Comparison of ENCODE assay signal across 1 cellular context in genomic region chr6:1424306-1424927, GRCh38.
TF ChIP-seq lines count a peak whose summit lies in the region.

No MANE protein-coding gene starts in this region.

TF ChIP-seq in HEK293, 187 proteins besides CTCF, POLR2A, EP300 and RAD21 (continued from another document):
- TF ChIP-seq ZNF114 (tag by site-specific recombination; IDR thresholded peaks at IDR 0.05) (no peak), TRIM28 (IDR thresholded peaks at IDR 0.05; ENCODE audit: borderline replicate concordance, low read length) (peak; percentile 32; the same call in 1 of the 2 replicates), FEZF1 (tag by site-specific recombination; IDR thresholded peaks at IDR 0.05) (no peak), ZNF223 (tag by site-specific recombination; IDR thresholded peaks at IDR 0.05) (no peak), SP2 (tag by site-specific recombination; IDR thresholded peaks at IDR 0.05) (no peak), ZBTB17 (tag by site-specific recombination; IDR thresholded peaks at IDR 0.05) (peak; percentile 89), ZNF404 (tag by site-specific recombination; IDR thresholded peaks at IDR 0.05) (no peak), ZEB2 (tag by site-specific recombination; IDR thresholded peaks at IDR 0.05) (no peak), ZNF707 (tag by site-specific recombination; IDR thresholded peaks at IDR 0.05) (no peak)
